Comparison of ENCODE assay signal across 1 cellular context in the genomic region with DNA sequence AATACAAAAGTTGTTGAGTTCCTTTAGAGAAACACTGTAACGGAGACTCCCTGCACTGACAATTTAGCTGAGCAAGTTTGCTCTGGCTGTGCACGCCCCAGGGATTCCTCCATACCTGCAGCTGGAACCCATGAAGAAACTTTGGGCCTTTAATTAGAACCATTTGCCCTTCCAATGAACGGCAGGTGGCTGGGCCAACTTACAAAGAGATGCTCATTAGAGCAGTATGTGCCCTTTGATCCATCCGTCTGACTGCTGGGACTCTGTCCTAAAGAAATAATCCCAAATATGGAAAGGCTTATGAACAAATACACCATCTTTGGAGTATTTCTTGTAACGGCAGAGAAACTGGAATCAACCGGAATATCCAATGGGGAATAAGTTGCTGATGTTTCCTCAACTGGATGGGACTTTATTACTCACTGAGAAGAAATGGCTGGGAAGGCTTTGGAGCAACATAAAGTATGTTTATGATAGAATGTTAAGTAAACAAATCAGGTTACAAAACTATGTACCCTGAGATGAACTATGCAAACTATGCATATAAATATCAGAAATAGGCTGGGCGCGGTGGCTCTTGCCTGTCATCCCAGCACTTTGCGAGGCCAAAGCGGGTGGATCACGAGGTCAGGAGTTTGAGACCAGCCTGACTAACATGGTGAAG.
TF ChIP-seq lines count a peak whose summit lies in the region.

No MANE protein-coding gene starts in this region.

TF ChIP-seq in HCT116, 20 proteins besides CTCF, POLR2A, EP300 and RAD21 (continued from another document):
- TF ChIP-seq, protein P1, sequence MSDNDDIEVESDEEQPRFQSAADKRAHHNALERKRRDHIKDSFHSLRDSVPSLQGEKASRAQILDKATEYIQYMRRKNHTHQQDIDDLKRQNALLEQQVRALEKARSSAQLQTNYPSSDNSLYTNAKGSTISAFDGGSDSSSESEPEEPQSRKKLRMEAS (IDR thresholded peaks at IDR 0.05) = no peak
- TF ChIP-seq, protein P2, sequence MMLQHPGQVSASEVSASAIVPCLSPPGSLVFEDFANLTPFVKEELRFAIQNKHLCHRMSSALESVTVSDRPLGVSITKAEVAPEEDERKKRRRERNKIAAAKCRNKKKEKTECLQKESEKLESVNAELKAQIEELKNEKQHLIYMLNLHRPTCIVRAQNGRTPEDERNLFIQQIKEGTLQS (IDR thresholded peaks at IDR 0.05) = no peak
- no peak for TF ChIP-seq FOSL1 (IDR thresholded peaks at IDR 0.05; ENCODE audit: low read depth)
- no peak for TF ChIP-seq TCF7L2 (IDR thresholded peaks at IDR 0.05; ENCODE audit: borderline replicate concordance, extremely low read depth, insufficient read depth, insufficient read length)
- TF ChIP-seq SIN3A (IDR thresholded peaks at IDR 0.05; ENCODE audit: low read depth) = no peak
TF ChIP-seq in HCT116: peak in this region for 0.
